In genomic region chr4:92455956-92456355, GRCh38 we compare ENCODE assay signal across 30 cellular contexts.
"Had no signal": no experiment of that assay in that cellular context is flagged by ENCODE, and none has a peak within 500 bp of the region (broad histone marks: within the 10 kb centered on the region; RNA-seq: fewer than 3 reads in every experiment).

No MANE protein-coding gene starts in this region.

- H3K27ac ChIP-seq: ascending aorta, breast epithelium, cardiac muscle cell, colonic mucosa, gastroesophageal sphincter, heart right ventricle, hepatocyte had no signal

- H3K4me1 Mint-ChIP-seq: activated CD4-positive, alpha-beta T cell treated with anti-CD3 and anti-CD28 coated beads for 36 hours; activated CD4-positive, alpha-beta T cell treated with anti-CD3 and anti-CD28 coated beads, Interleukin-2, amount 10 ng/mL, durations not matched to agents 24 days and 14 days; activated CD8-positive, alpha-beta memory T cell treated with anti-CD3 and anti-CD28 coated beads, Interleukin-2, amount 10 ng/mL, durations not matched to agents 7 days and 5 days; activated naive CD8-positive, alpha-beta T cell treated with anti-CD3 and anti-CD28 coated beads, Interleukin-2, amount 10 ng/mL, durations not matched to agents 7 days and 5 days had no signal

- H3K9me3 ChIP-seq: ascending aorta, breast epithelium, colonic mucosa, gastroesophageal sphincter, heart right ventricle had no signal

- H3K27ac Mint-ChIP-seq: activated CD4-positive, alpha-beta memory T cell treated with anti-CD3 and anti-CD28 coated beads for 36 hours; activated CD4-positive, alpha-beta T cell treated with anti-CD3 and anti-CD28 coated beads for 36 hours; activated CD4-positive, alpha-beta T cell treated with anti-CD3 and anti-CD28 coated beads, Interleukin-2, amount 10 ng/mL, durations not matched to agents 24 days and 14 days; activated CD8-positive, alpha-beta memory T cell treated with anti-CD3 and anti-CD28 coated beads, Interleukin-2, amount 10 ng/mL, durations not matched to agents 7 days and 5 days; activated CD8-positive, alpha-beta T cell treated with anti-CD3 and anti-CD28 coated beads, Interleukin-2, amount 10 ng/mL, durations not matched to agents 7 days and 5 days; activated naive CD4-positive, alpha-beta T cell treated with anti-CD3 and anti-CD28 coated beads for 36 hours; activated naive CD4-positive, alpha-beta T cell treated with anti-CD3 and anti-CD28 coated beads, Interleukin-2, amount 50 U/mL, for 72 hours; activated naive CD8-positive, alpha-beta T cell treated with anti-CD3 and anti-CD28 coated beads, Interleukin-2, amount 10 ng/mL, durations not matched to agents 7 days and 5 days; activated T-helper 1 cell treated with anti-CD3 and anti-CD28 coated beads, Interleukin-12 subunit alpha, Interleukin-12 subunit beta, Interleukin-2, Interleukin-4 antibody, amounts not matched to agents 30 ng/mL and 10 ng/mL and 1 ng/mL, durations not matched to agents 14 hours and 24 hours and 36 hours; activated T-helper 2 cell treated with anti-CD3 and anti-CD28 coated beads, Interferon-gamma antibody, Interleukin-2, Interleukin-4, amounts not matched to agents 10 μg/mL and 5 μg/mL and 100 μg/mL, durations not matched to agents 14 hours and 24 hours and 36 hours; brain had no signal

- DNase-seq: activated CD4-positive, alpha-beta memory T cell treated with anti-CD3 and anti-CD28 coated beads for 36 hours; activated CD4-positive, alpha-beta T cell treated with anti-CD3 and anti-CD28 coated beads for 36 hours; activated CD4-positive, alpha-beta T cell treated with anti-CD3 and anti-CD28 coated beads, Interleukin-2, amount 10 ng/mL, durations not matched to agents 24 days and 14 days; activated CD4-positive, CD25-positive, alpha-beta regulatory T cell; activated CD4-positive, CD25-positive, alpha-beta regulatory T cell treated with anti-CD3 and anti-CD28 coated beads, Interleukin-2, amount 50 U/mL, for 72 hours; activated CD8-positive, alpha-beta memory T cell treated with anti-CD3 and anti-CD28 coated beads, Interleukin-2, amount 10 ng/mL, durations not matched to agents 7 days and 5 days; activated CD8-positive, alpha-beta memory T cell treated with anti-CD3 and anti-CD28 coated beads, Interleukin-2, amount 50 U/mL, for 4 hours; activated CD8-positive, alpha-beta T cell treated with anti-CD3 and anti-CD28 coated beads, Interleukin-2, amount 10 ng/mL, durations not matched to agents 7 days and 5 days; activated effector memory CD4-positive, alpha-beta T cell treated with anti-CD3 and anti-CD28 coated beads, Interleukin-2, amount 50 U/mL, for 16 hours; activated naive CD4-positive, alpha-beta T cell treated with anti-CD3 and anti-CD28 coated beads for 36 hours; activated naive CD8-positive, alpha-beta T cell treated with anti-CD3 and anti-CD28 coated beads, Interleukin-2, amount 10 ng/mL, durations not matched to agents 7 days and 5 days; activated T-cell treated with anti-CD3 and anti-CD28 coated beads, Interleukin-2, amount 50 U/mL, for 1 hour; activated T-cell treated with anti-CD3 and anti-CD28 coated beads, Interleukin-2, amount 50 U/mL, for 48 hours; central memory CD4-positive, alpha-beta T cell; cerebellar nuclear complex; colonic mucosa; effector CD8-positive, alpha-beta T cell; foreskin melanocyte; heart right ventricle; T-helper 2 cell had no signal

- H3K4me3 ChIP-seq: ascending aorta, breast epithelium, cardiac muscle cell, colonic mucosa, gastroesophageal sphincter, heart right ventricle, hepatocyte had no signal

- H3K27me3 ChIP-seq: ascending aorta, breast epithelium, cardiac muscle cell, colonic mucosa, gastroesophageal sphincter, heart right ventricle, hepatocyte had no signal

- H3K36me3 ChIP-seq: ascending aorta, breast epithelium, cardiac muscle cell, colonic mucosa, gastroesophageal sphincter, heart right ventricle had no signal

- H3K4me3 Mint-ChIP-seq: activated CD4-positive, alpha-beta memory T cell treated with anti-CD3 and anti-CD28 coated beads for 36 hours; activated CD4-positive, alpha-beta T cell treated with anti-CD3 and anti-CD28 coated beads for 36 hours; activated CD4-positive, alpha-beta T cell treated with anti-CD3 and anti-CD28 coated beads, Interleukin-2, amount 10 ng/mL, durations not matched to agents 24 days and 14 days; activated CD8-positive, alpha-beta memory T cell treated with anti-CD3 and anti-CD28 coated beads, Interleukin-2, amount 10 ng/mL, durations not matched to agents 7 days and 5 days; activated CD8-positive, alpha-beta T cell treated with anti-CD3 and anti-CD28 coated beads, Interleukin-2, amount 10 ng/mL, durations not matched to agents 7 days and 5 days; activated naive CD4-positive, alpha-beta T cell treated with anti-CD3 and anti-CD28 coated beads for 36 hours; activated naive CD8-positive, alpha-beta T cell treated with anti-CD3 and anti-CD28 coated beads, Interleukin-2, amount 10 ng/mL, durations not matched to agents 7 days and 5 days; activated T-helper 1 cell treated with anti-CD3 and anti-CD28 coated beads, Interleukin-12 subunit alpha, Interleukin-12 subunit beta, Interleukin-2, Interleukin-4 antibody, amounts not matched to agents 30 ng/mL and 10 ng/mL and 1 ng/mL, durations not matched to agents 14 hours and 24 hours and 36 hours; brain had no signal

- ATAC-seq: activated CD4-positive, alpha-beta T cell treated with anti-CD3 and anti-CD28 coated beads for 36 hours; activated CD8-positive, alpha-beta memory T cell treated with anti-CD3 and anti-CD28 coated beads, Interleukin-2, amount 10 ng/mL, durations not matched to agents 7 days and 5 days; activated CD8-positive, alpha-beta T cell treated with anti-CD3 and anti-CD28 coated beads, Interleukin-2, amount 10 ng/mL, durations not matched to agents 7 days and 5 days; activated naive CD4-positive, alpha-beta T cell treated with anti-CD3 and anti-CD28 coated beads, Interleukin-2, amount 50 U/mL, for 72 hours; esophagus mucosa; gastroesophageal sphincter; heart right ventricle had no signal

- H3K36me3 Mint-ChIP-seq: activated CD4-positive, alpha-beta memory T cell treated with anti-CD3 and anti-CD28 coated beads for 36 hours; activated CD8-positive, alpha-beta memory T cell treated with anti-CD3 and anti-CD28 coated beads, Interleukin-2, amount 10 ng/mL, durations not matched to agents 7 days and 5 days; activated naive CD4-positive, alpha-beta T cell treated with anti-CD3 and anti-CD28 coated beads, Interleukin-2, amount 50 U/mL, for 72 hours; activated naive CD8-positive, alpha-beta T cell treated with anti-CD3 and anti-CD28 coated beads, Interleukin-2, amount 10 ng/mL, durations not matched to agents 7 days and 5 days; brain had no signal

- H3K27me3 Mint-ChIP-seq: activated CD4-positive, alpha-beta memory T cell treated with anti-CD3 and anti-CD28 coated beads for 36 hours; activated CD4-positive, alpha-beta T cell treated with anti-CD3 and anti-CD28 coated beads for 36 hours; activated CD4-positive, alpha-beta T cell treated with anti-CD3 and anti-CD28 coated beads, Interleukin-2, amount 10 ng/mL, durations not matched to agents 24 days and 14 days; activated CD8-positive, alpha-beta memory T cell treated with anti-CD3 and anti-CD28 coated beads, Interleukin-2, amount 10 ng/mL, durations not matched to agents 7 days and 5 days; activated naive CD8-positive, alpha-beta T cell treated with anti-CD3 and anti-CD28 coated beads, Interleukin-2, amount 10 ng/mL, durations not matched to agents 7 days and 5 days; brain had no signal

- H3K9me3 Mint-ChIP-seq: activated CD4-positive, alpha-beta T cell treated with anti-CD3 and anti-CD28 coated beads, Interleukin-2, amount 10 ng/mL, durations not matched to agents 24 days and 14 days; activated naive CD4-positive, alpha-beta T cell treated with anti-CD3 and anti-CD28 coated beads for 36 hours; activated naive CD8-positive, alpha-beta T cell treated with anti-CD3 and anti-CD28 coated beads, Interleukin-2, amount 10 ng/mL, durations not matched to agents 7 days and 5 days; activated T-helper 1 cell treated with anti-CD3 and anti-CD28 coated beads, Interleukin-12 subunit alpha, Interleukin-12 subunit beta, Interleukin-2, Interleukin-4 antibody, amounts not matched to agents 30 ng/mL and 10 ng/mL and 1 ng/mL, durations not matched to agents 14 hours and 24 hours and 36 hours; brain had no signal
